In the genomic region with DNA sequence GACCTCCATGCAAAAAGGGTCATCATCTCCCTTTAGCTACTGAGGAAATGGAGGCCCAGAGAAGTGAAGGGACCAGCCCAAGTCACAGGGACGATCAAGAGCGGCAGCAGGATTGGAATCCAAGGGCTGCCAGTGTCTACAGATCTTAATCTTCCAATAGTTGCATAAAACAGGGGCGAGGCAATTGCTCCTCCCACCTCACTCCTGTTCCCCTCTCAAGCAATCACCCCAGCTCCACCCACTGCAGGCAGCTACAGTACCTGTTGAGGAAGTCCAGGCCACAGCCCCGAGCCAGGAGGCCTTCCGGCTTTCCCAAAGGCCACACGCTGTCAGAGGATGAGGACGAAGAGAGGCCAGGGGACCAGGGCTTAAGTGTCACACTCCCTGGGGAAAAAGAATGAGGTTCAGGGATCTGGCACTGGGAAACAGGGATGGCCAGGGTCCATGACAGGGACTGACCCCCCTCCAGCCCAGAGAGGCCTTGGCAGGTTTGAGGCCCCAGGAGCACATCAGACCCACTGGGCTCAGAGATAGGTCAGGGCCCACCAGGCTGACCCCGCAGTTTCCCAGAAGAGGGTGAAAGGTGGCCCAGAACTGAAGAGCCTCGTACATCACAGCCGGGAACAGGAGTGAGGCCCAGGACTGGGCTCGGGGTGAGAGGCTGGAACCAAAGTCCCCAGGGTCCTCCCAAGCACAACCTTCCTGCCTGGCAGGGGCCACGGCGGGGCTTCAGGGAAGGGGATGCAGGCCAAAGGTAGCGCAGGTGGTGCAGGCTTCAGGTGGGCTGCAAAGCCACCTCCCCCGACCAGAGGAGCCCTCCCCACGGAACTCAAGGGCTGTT, we compare ENCODE assay signal across 12 cellular contexts. TPM values are rescaled to one million over a fixed set of nuclear protein-coding genes. Genes with fewer than 3 reads are reported as not detected.
DNase-seq lines count a peak whose midpoint lies in the region; ATAC-seq and TF ChIP-seq lines count a peak whose summit lies in the region.
"Had no signal": no experiment of that assay in that cellular context is flagged by ENCODE, and none has a peak within 500 bp of the region (broad histone marks: within the 10 kb centered on the region; RNA-seq: fewer than 3 reads in every experiment).

No MANE protein-coding gene starts in this region.

- no peak overlapping the region for H2BK5ac ChIP-seq in trophoblast cell (ENCODE audit: low read depth, low read length, poor library complexity)

- no peak overlapping the region for H3K27ac Mint-ChIP-seq in CD8-positive, alpha-beta T cell

- H3K4me3 ChIP-seq in Peyer's patch (peak overlapping the region in 2 of 4 donors; percentile 4), gastroesophageal sphincter (no peak overlapping the region), trophoblast cell (ENCODE audit: low read depth, low read length) (no peak overlapping the region)
- no peak overlapping the region for H3K4me3 ChIP-seq in CD8-positive, alpha-beta T cell (ENCODE audit: low read depth, low read length)

- H3K79me2 ChIP-seq in trophoblast cell (ENCODE audit: control insufficient read depth, insufficient read depth, low read length, poor library complexity), result no peaks in the 10 kb centered on the region

- H3K79me1 ChIP-seq in trophoblast cell (ENCODE audit: low read length), result peaks cover 7% of the 10 kb centered on the region

- H4K12ac ChIP-seq in trophoblast cell (ENCODE audit: low read depth, low read length), result no peak overlapping the region

- H3K36me3 Mint-ChIP-seq in CD8-positive, alpha-beta T cell, result no peaks in the 10 kb centered on the region

- H3K9ac ChIP-seq in trophoblast cell (ENCODE audit: low read length), result no peak overlapping the region
- H3K9ac ChIP-seq: KMS-11 had no signal

- H3K27me3 Mint-ChIP-seq in CD8-positive, alpha-beta T cell (ENCODE audit: low read depth), result no peaks in the 10 kb centered on the region

- CTCF ChIA-PET in CD8-positive, alpha-beta T cell (lab: Charles Lee), result interaction anchor here (20.3 kb wide), 1 partner anchor 29 kb away, joined by 206 read pairs; no protein-coding TSS in a partner anchor

- H3K14ac ChIP-seq in trophoblast cell (ENCODE audit: low read length), result no peak overlapping the region

- TF ChIP-seq CTCF in Peyer's patch (IDR thresholded peaks at IDR 0.05), result peak in 1 of 6 experiments; percentile 15
- TF ChIP-seq CTCF in gastroesophageal sphincter (IDR thresholded peaks at IDR 0.05), result no peak
- no peak for TF ChIP-seq CTCF in CD8-positive, alpha-beta T cell (IDR thresholded peaks at IDR 0.05)

- TF ChIP-seq EP300 in gastroesophageal sphincter (IDR thresholded peaks at IDR 0.05), result no peak

- DNase-seq in DMS153 treated with DMSO at 0.1 percent for 48 hours (lab: John Stamatoyannopoulos, UW; ENCODE audit: unreplicated experiment) (peak; percentile 26), Peyer's patch (peak in 2 of 3 donors; percentile 93 to 94), trophoblast cell (no peak), NCI-H345 treated with DMSO at 0.1 percent for 48 hours (lab: John Stamatoyannopoulos, UW; ENCODE audit: unreplicated experiment) (no peak)
- no peak for DNase-seq in CD8-positive, alpha-beta T cell
- DNase-seq: activated CD4-positive, alpha-beta T cell treated with anti-CD3 and anti-CD28 coated beads, Interleukin-2, amount 50 U/mL, for 4 hours; DMS 273 treated with DMSO at 0.1 percent for 48 hours; glutamatergic neuron had no signal

- peak overlapping the region; percentile 15 for H4K91ac ChIP-seq in trophoblast cell (ENCODE audit: low read depth, low read length)

- H4K8ac ChIP-seq in trophoblast cell (ENCODE audit: low read depth, low read length), result no peak overlapping the region

- H3K4me1 ChIP-seq in Peyer's patch (peaks cover 0 to 71% (median 7%) of the 10 kb centered on the region in 4 donors), gastroesophageal sphincter (peaks cover 0 to 42% (median 0%) of the 10 kb centered on the region in 3 donors), trophoblast cell (ENCODE audit: control insufficient read depth in 1 of 2, insufficient read depth in 2 of 2, low read length in 2 of 2) (peaks cover 19% of the 10 kb centered on the region in 2 experiments)
- peaks cover 20% of the 10 kb centered on the region for H3K4me1 ChIP-seq in CD8-positive, alpha-beta T cell (ENCODE audit: insufficient read depth, low read length)

- TF ChIP-seq POLR2A in Peyer's patch (IDR thresholded peaks at IDR 0.05) (peak; percentile 79 to 92), gastroesophageal sphincter (IDR thresholded peaks at IDR 0.05) (no peak)

- intact Hi-C loops in CD8-positive, alpha-beta T cell (cut with DNase I, micrococcal nuclease), result no loop called here

- peaks cover 26% of the 10 kb centered on the region for H3K4me1 Mint-ChIP-seq in CD8-positive, alpha-beta T cell (ENCODE audit: low read depth)

- H3K4me2 ChIP-seq in trophoblast cell (ENCODE audit: low read length), result no peak overlapping the region
- H3K4me2 ChIP-seq: KMS-11 had no signal

- POLR2A ChIA-PET in CD8-positive, alpha-beta T cell (lab: Charles Lee), result no interaction called here

- H3K27ac ChIP-seq in Peyer's patch, result peak overlapping the region; percentile 10 to 97 (median 90)
- H3K27ac ChIP-seq in gastroesophageal sphincter, result peak overlapping the region in 3 of 4 donors; percentile 28 to 60 (median 52)
- H3K27ac ChIP-seq in trophoblast cell (ENCODE audit: low read depth, low read length), result peak overlapping the region; percentile 7
- no peak overlapping the region for H3K27ac ChIP-seq in CD8-positive, alpha-beta T cell (ENCODE audit: low read depth, low read length)
- H3K27ac ChIP-seq: KMS-11 had no signal

- WGBS in gastroesophageal sphincter (ENCODE audit: low coverage in 1 of 2), 2 donors, result 33 to 80% methylated on average over 1 of the region's 16 CpGs
- no CpG with 5 or more reads among the region's 16 CpGs for WGBS in trophoblast cell (ENCODE audit: extremely low coverage, insufficient coverage, insufficient read length)

- no peak overlapping the region for H3K23ac ChIP-seq in trophoblast cell (ENCODE audit: low read length)

- peak overlapping the region; percentile 40 for H2AK5ac ChIP-seq in trophoblast cell (ENCODE audit: low read length)

- H2AFZ ChIP-seq in trophoblast cell (ENCODE audit: insufficient read depth, low read length, poor library complexity), result no peak overlapping the region

- H3K4ac ChIP-seq in trophoblast cell (ENCODE audit: low read depth, low read length), result no peak overlapping the region

- no peaks in the 10 kb centered on the region for H3K9me3 Mint-ChIP-seq in CD8-positive, alpha-beta T cell

- H3K36me3 ChIP-seq in Peyer's patch (peaks cover 0 to 40% (median 0%) of the 10 kb centered on the region in 3 donors), gastroesophageal sphincter (peaks cover 0 to 11% of the 10 kb centered on the region in 2 donors), trophoblast cell (ENCODE audit: control insufficient read depth in 1 of 2, insufficient read depth in 2 of 2, low read length in 2 of 2) (peaks cover 7 to 9% of the 10 kb centered on the region in 2 experiments)
- H3K36me3 ChIP-seq in CD8-positive, alpha-beta T cell (ENCODE audit: insufficient read depth, low read length), result no peaks in the 10 kb centered on the region

- no peak overlapping the region for H3K4me3 Mint-ChIP-seq in CD8-positive, alpha-beta T cell

- peak; percentile 22 for ATAC-seq in gastroesophageal sphincter
- ATAC-seq in HG03439 (IDR thresholded peaks at IDR 0.05; ENCODE audit: unreplicated experiment), result no peak
- no peak for ATAC-seq in HG02970 (IDR thresholded peaks at IDR 0.05; ENCODE audit: low FRiP score, unreplicated experiment)
- no peak for ATAC-seq in CD8-positive, alpha-beta T cell

- no peaks in the 10 kb centered on the region for H3K27me3 ChIP-seq in Peyer's patch
- peaks cover 67% of the 10 kb centered on the region for H3K27me3 ChIP-seq in gastroesophageal sphincter
- H3K27me3 ChIP-seq in trophoblast cell (ENCODE audit: insufficient read depth, low read length), result no peaks in the 10 kb centered on the region
- no peaks in the 10 kb centered on the region for H3K27me3 ChIP-seq in CD8-positive, alpha-beta T cell (ENCODE audit: insufficient read depth, low read length)

- H2BK120ac ChIP-seq in trophoblast cell (ENCODE audit: insufficient read depth, low read length, poor library complexity), result no peak overlapping the region

- H2BK12ac ChIP-seq in trophoblast cell (ENCODE audit: low read length), result peak overlapping the region; percentile 5

- no peaks in the 10 kb centered on the region for H3K9me3 ChIP-seq in Peyer's patch
- no peaks in the 10 kb centered on the region for H3K9me3 ChIP-seq in gastroesophageal sphincter
- H3K9me3 ChIP-seq in trophoblast cell (ENCODE audit: insufficient read depth, low read depth, low read length), result peaks cover 3% of the 10 kb centered on the region
- no peaks in the 10 kb centered on the region for H3K9me3 ChIP-seq in CD8-positive, alpha-beta T cell (ENCODE audit: low read length)

- H3K18ac ChIP-seq in trophoblast cell (ENCODE audit: low read length), result no peak overlapping the region

RNA-seq across cellular contexts. Expression of a gene that starts 16.4 kb away (rescaled TPM):
- total RNA-seq in Peyer's patch (10 to 100 TPM; 12.4 to 47.0 (median 26.5) TPM), gastroesophageal sphincter (10 to 100 TPM in 3 of 4 donors, 1 to 10 TPM in 1; 6.4 to 14.6 (median 12.1) TPM)
- polyA plus RNA-seq in trophoblast cell (2013), result 0.08 and 0.36 TPM in 2 replicates
- 10 to 100 TPM; 63.2 to 63.9 TPM for total RNA-seq in CD8-positive, alpha-beta T cell

RNA-seq across cellular contexts. Expression of a gene that starts 16.7 kb away (rescaled TPM):
- 100 to 1,000 TPM in 3 of 4 donors, 10 to 100 TPM in 1; 74.3 to 142 (median 123) TPM for total RNA-seq in Peyer's patch
- total RNA-seq in gastroesophageal sphincter, result 10 to 100 TPM in 2 of 4 donors, 1 to 10 TPM in 2; 4.0 to 14.0 (median 9.9) TPM
- polyA plus RNA-seq in trophoblast cell (2013), result 4.7 and 4.9 TPM in 2 replicates
- total RNA-seq in CD8-positive, alpha-beta T cell, result under 1 TPM in 1 of 2 experiments, not detected in 1; 0.19 TPM

RNA-seq across cellular contexts. Expression of a gene that starts 57.7 kb away (rescaled TPM):
- total RNA-seq in Peyer's patch, result 10 to 100 TPM; 22.3 to 41.0 (median 34.7) TPM
- total RNA-seq in gastroesophageal sphincter, result 10 to 100 TPM; 19.0 to 37.7 (median 27.4) TPM
- 191 and 202 TPM in 2 replicates for polyA plus RNA-seq in trophoblast cell (2013)
- not detected for total RNA-seq in CD8-positive, alpha-beta T cell

Comparison
In these comparisons a context has a peak if more than half of its experiments do, and no peak if none do; other contexts are left out.
1. DNase-seq: peak in DMS153 treated with DMSO at 0.1 percent for 48 hours (single experiment) and Peyer's patch (2 of 3); none in trophoblast cell (0 of 2), NCI-H345 treated with DMSO at 0.1 percent for 48 hours (single experiment) and CD8-positive, alpha-beta T cell (0 of 7).
2. POLR2A ChIP-seq: peak in Peyer's patch (2 of 2); none in gastroesophageal sphincter (0 of 2).
3. RNA of a gene that starts 16.7 kb away (total RNA-seq): 74.3 to 142 TPM in Peyer's patch; 4.0 to 14.0 TPM in gastroesophageal sphincter and 0.19 TPM in CD8-positive, alpha-beta T cell; every median in the first group is over 4 times any median in the second.
4. RNA of a gene that starts 57.7 kb away (total RNA-seq): 22.3 to 41.0 TPM in Peyer's patch and 19.0 to 37.7 TPM in gastroesophageal sphincter; not detected in CD8-positive, alpha-beta T cell; every median in the first group is over 10 times any median in the second.